Comparison of ENCODE assay signal across 8 cellular contexts in the genomic region with DNA sequence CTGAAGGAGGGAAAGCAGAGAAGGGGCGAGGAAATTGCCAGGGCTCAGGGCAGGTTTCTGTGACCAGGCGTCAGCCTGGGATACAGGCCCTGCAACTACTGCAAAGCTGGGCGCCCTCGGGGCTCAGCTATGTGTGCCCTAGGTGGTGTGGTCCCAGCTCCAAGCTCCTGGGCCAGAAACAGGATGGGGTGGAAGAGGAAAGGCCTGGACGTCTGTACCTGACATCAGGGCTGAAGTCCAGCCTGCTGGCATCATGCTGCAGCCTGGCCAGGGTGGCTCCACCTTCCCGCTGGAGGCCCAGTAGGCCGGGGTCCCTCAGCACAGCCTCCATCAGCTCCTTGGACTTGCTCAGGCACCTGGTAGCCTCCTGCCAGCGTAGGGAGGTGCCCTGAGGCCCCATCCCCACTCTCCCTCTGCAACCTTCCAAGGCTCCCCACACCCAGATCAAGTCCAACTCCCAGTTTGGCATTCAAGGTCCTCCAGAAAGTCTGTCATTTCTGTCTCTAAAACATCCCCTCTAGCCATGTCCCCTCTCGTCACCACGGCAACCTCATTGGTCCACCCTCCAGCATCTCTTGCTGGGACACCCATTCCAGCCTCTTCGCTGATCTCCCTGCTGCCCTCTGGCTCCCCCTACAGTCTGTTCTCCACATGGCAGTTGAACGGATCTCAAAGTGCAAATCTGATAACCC. TPM values are rescaled to one million over a fixed set of nuclear protein-coding genes. Genes with fewer than 3 reads are reported as not detected.
DNase-seq lines count a peak whose midpoint lies in the region; ATAC-seq and TF ChIP-seq lines count a peak whose summit lies in the region.

No MANE protein-coding gene starts in this region.

- H3K4me1 ChIP-seq in prostate gland (replicated peaks) = peaks cover 2% of the 10 kb centered on the region

- no peak overlapping the region for H3K4me3 ChIP-seq in prostate gland

- peak; percentile 28 to 58 for ATAC-seq in activated naive CD4-positive, alpha-beta T cell treated with anti-CD3 and anti-CD28 coated beads, Interleukin-2, amount 50 U/mL, for 72 hours
- ATAC-seq in Right ventricle myocardium superior (ENCODE audit: poor library complexity) (peak; percentile 63), GM19023 (IDR thresholded peaks at IDR 0.05; ENCODE audit: unreplicated experiment) (no peak)

- DNase-seq in D341Med (ENCODE audit: low spot score) (peak; percentile 83), HuH-7 (ENCODE audit: low spot score) (peak; percentile 89), SK-MEL-5 (ENCODE audit: low read depth, low spot score) (peak; percentile 80), Right ventricle myocardium superior (peak; percentile 74), prostate gland (ENCODE audit: low spot score) (peak; percentile 37), mesenteric fat pad (ENCODE audit: low spot score) (no peak)
- peak in 1 of 2 donors; percentile 80 for DNase-seq in activated naive CD4-positive, alpha-beta T cell treated with anti-CD3 and anti-CD28 coated beads, Interleukin-2, amount 50 U/mL, for 72 hours (ENCODE audit: low spot score in 2 of 2)

- TF ChIP-seq CTCF in prostate gland (IDR thresholded peaks at IDR 0.05) = peak; percentile 68 to 82 (median 73)

- H3K27ac Mint-ChIP-seq in activated naive CD4-positive, alpha-beta T cell treated with anti-CD3 and anti-CD28 coated beads, Interleukin-2, amount 50 U/mL, for 72 hours = no peak overlapping the region

- H3K9me3 Mint-ChIP-seq in activated naive CD4-positive, alpha-beta T cell treated with anti-CD3 and anti-CD28 coated beads, Interleukin-2, amount 50 U/mL, for 72 hours = no peaks in the 10 kb centered on the region

- intact Hi-C loops in Right ventricle myocardium superior (cut with DNase I) (loop anchor here (5.0 kb wide), 1 partner anchor 655 kb away; no protein-coding TSS in a partner anchor), prostate gland (cut with DNase I) (loop anchor here (5.0 kb wide), 2 partner anchors 55 to 660 kb away; partner anchors contain the start of gene TGM2)

- WGBS in prostate gland = 54% methylated on average over 12 of the region's 12 CpGs

- H3K27me3 ChIP-seq in prostate gland (replicated peaks; ENCODE audit: insufficient read depth) = no peaks in the 10 kb centered on the region

- no peak for TF ChIP-seq POLR2A in prostate gland (IDR thresholded peaks at IDR 0.05)

- no peaks in the 10 kb centered on the region for H3K36me3 Mint-ChIP-seq in activated naive CD4-positive, alpha-beta T cell treated with anti-CD3 and anti-CD28 coated beads, Interleukin-2, amount 50 U/mL, for 72 hours

- H3K36me3 ChIP-seq in prostate gland = no peaks in the 10 kb centered on the region

- H3K27ac ChIP-seq in prostate gland = no peak overlapping the region

- in situ Hi-C loops in SK-MEL-5 (cut with HindIII; ENCODE audit: low pct_unique_long_range_greater_than_20kb, low sequenced_read_pairs) = loop anchor here (10.0 kb wide), 1 partner anchor 178 kb away; no protein-coding TSS in a partner anchor

- H3K9me3 ChIP-seq in prostate gland = no peaks in the 10 kb centered on the region

RNA-seq across cellular contexts. Expression of gene KIAA1755, which starts 38.2 kb away (rescaled TPM):
- not detected in 2 replicates for total RNA-seq in SK-MEL-5 (2014; rRNA removed; shearing (Covaris generic))
- not detected in 2 replicates for polyA plus RNA-seq in SK-MEL-5 (2015; cell fraction: cytosol; rRNA removed)
- 0.16 TPM in 1 of 2 replicates, not detected in the other for polyA plus RNA-seq in SK-MEL-5 (2015; cell fraction: nucleus; rRNA removed)
- total RNA-seq in activated naive CD4-positive, alpha-beta T cell treated with anti-CD3 and anti-CD28 coated beads, Interleukin-2, amount 50 U/mL, for 72 hours = not detected
- total RNA-seq in Right ventricle myocardium superior = 5.4 TPM
- total RNA-seq in prostate gland = 10 to 100 TPM in 1 of 2 donors, 1 to 10 TPM in 1; 5.0 to 10.8 TPM
- total RNA-seq in mesenteric fat pad = 5.6 TPM

RNA-seq across cellular contexts. Expression of gene TGM2, which starts 57.3 kb away (rescaled TPM):
- 5.6 and 7.0 TPM in 2 replicates for total RNA-seq in SK-MEL-5 (2014; rRNA removed; shearing (Covaris generic))
- 6.9 and 10.8 TPM in 2 replicates for polyA plus RNA-seq in SK-MEL-5 (2015; cell fraction: cytosol; rRNA removed)
- polyA plus RNA-seq in SK-MEL-5 (2015; cell fraction: nucleus; rRNA removed) = 0.62 and 3.6 TPM in 2 replicates
- total RNA-seq in activated naive CD4-positive, alpha-beta T cell treated with anti-CD3 and anti-CD28 coated beads, Interleukin-2, amount 50 U/mL, for 72 hours = under 1 TPM in 1 of 2 donors, not detected in 1; 0.10 TPM
- total RNA-seq in Right ventricle myocardium superior (469 TPM), prostate gland (100 to 1,000 TPM in 1 of 2 donors, 10 to 100 TPM in 1; 39.6 to 157 TPM), mesenteric fat pad (131 TPM)
